ENCODE assay signal across 15 cellular contexts in genomic region chr7:80640841-80641240, GRCh38. TPM values are rescaled to one million over a fixed set of nuclear protein-coding genes. Genes with fewer than 3 reads are reported as not detected.
DNase-seq lines count a peak whose midpoint lies in the region; ATAC-seq, FAIRE-seq and TF ChIP-seq lines count a peak whose summit lies in the region.
"Had no signal": no experiment of that assay in that cellular context is flagged by ENCODE, and none has a peak within 500 bp of the region (broad histone marks: within the 10 kb centered on the region; RNA-seq: fewer than 3 reads in every experiment).

No MANE protein-coding gene starts in this region.

- H3K4me3 Mint-ChIP-seq in WTC11: no peak overlapping the region
- H3K4me3 Mint-ChIP-seq: naive thymus-derived CD4-positive, alpha-beta T cell had no signal

- CTCF ChIA-PET in WTC11 (lab: Charles Lee): no interaction called here

- no peaks in the 10 kb centered on the region for H3K9me3 Mint-ChIP-seq in WTC11
- H3K9me3 Mint-ChIP-seq: naive thymus-derived CD4-positive, alpha-beta T cell had no signal

- TF ChIP-seq CTCF in astrocyte of the cerebellum (IDR thresholded peaks at IDR 0.05; ENCODE audit: low read depth, low read length, missing control alignments) (no peak), WTC11 (IDR thresholded peaks at IDR 0.05) (no peak), upper lobe of left lung (IDR thresholded peaks at IDR 0.05) (no peak)

- ATAC-seq in right cardiac atrium (no peak), left cardiac atrium (no peak), HG03280 (IDR thresholded peaks at IDR 0.05; ENCODE audit: unreplicated experiment) (no peak), WTC11 (no peak), upper lobe of left lung (ENCODE audit: low FRiP score in 2 of 2) (no peak)
- ATAC-seq: body of pancreas; naive thymus-derived CD4-positive, alpha-beta T cell had no signal

- H3K36me3 Mint-ChIP-seq in WTC11: no peaks in the 10 kb centered on the region
- H3K36me3 Mint-ChIP-seq: naive thymus-derived CD4-positive, alpha-beta T cell had no signal

- POLR2A ChIA-PET in WTC11 (lab: Charles Lee): no interaction called here

- no peak for FAIRE-seq in urothelium cell line (lab: Jason Lieb, UNC)

- no peak for DNase-seq in right cardiac atrium
- DNase-seq in left cardiac atrium: no peak
- DNase-seq in astrocyte of the cerebellum (ENCODE audit: low read depth): peak; percentile 18
- DNase-seq in glomerular visceral epithelial cell (ENCODE audit: extremely low spot score): peak; percentile 63
- DNase-seq in urothelium cell line (ENCODE audit: low spot score): peak; percentile 48
- DNase-seq in WTC11 (ENCODE audit: low spot score): no peak
- no peak for DNase-seq in upper lobe of left lung
- DNase-seq: body of pancreas; GDM1; naive thymus-derived CD4-positive, alpha-beta T cell; NCI-H1048; NCI-H446 treated with DMSO at 0.1 percent for 48 hours; uterus had no signal

- no peaks in the 10 kb centered on the region for H3K36me3 ChIP-seq in upper lobe of left lung
- H3K36me3 ChIP-seq: uterus had no signal

- H3K4me3 ChIP-seq in right cardiac atrium (ENCODE audit: low read length) (peak overlapping the region; percentile 77), astrocyte of the cerebellum (ENCODE audit: low read depth, low read length) (no peak overlapping the region), upper lobe of left lung (peak overlapping the region in 1 of 4 donors; percentile 2)
- H3K4me3 ChIP-seq: body of pancreas, uterus had no signal

- in situ Hi-C loops in astrocyte of the cerebellum (cut with HindIII; ENCODE audit: low sequenced_read_pairs): no loop called here

- peaks cover 2% of the 10 kb centered on the region for H3K4me1 ChIP-seq in right cardiac atrium (ENCODE audit: control insufficient read depth, insufficient read depth, low read length)
- H3K4me1 ChIP-seq in upper lobe of left lung: peaks cover 22 to 52% (median 32%) of the 10 kb centered on the region in 4 donors
- H3K4me1 ChIP-seq: body of pancreas, uterus had no signal

- WGBS in right cardiac atrium: 57% methylated on average over 1 of the region's 1 CpG
- WGBS in upper lobe of left lung, 2 donors: 62 to 72% methylated on average over 1 of the region's 1 CpG

- no peak overlapping the region for H3K27ac Mint-ChIP-seq in WTC11
- H3K27ac Mint-ChIP-seq: naive thymus-derived CD4-positive, alpha-beta T cell had no signal

- no peaks in the 10 kb centered on the region for H3K27me3 Mint-ChIP-seq in WTC11 (ENCODE audit: low read depth)
- H3K27me3 Mint-ChIP-seq: naive thymus-derived CD4-positive, alpha-beta T cell had no signal

- TF ChIP-seq POLR2A in upper lobe of left lung (IDR thresholded peaks at IDR 0.05): no peak

- no peaks in the 10 kb centered on the region for H3K27me3 ChIP-seq in right cardiac atrium (ENCODE audit: control insufficient read depth, insufficient read depth)
- H3K27me3 ChIP-seq in upper lobe of left lung: no peaks in the 10 kb centered on the region
- H3K27me3 ChIP-seq: body of pancreas, uterus had no signal

- intact Hi-C loops in right cardiac atrium (cut with DNase I): no loop called here
- intact Hi-C loops in left cardiac atrium (cut with DNase I): no loop called here

- H3K27ac ChIP-seq in right cardiac atrium (ENCODE audit: low read length) (peak overlapping the region; percentile 72), upper lobe of left lung (peak overlapping the region in 2 of 4 donors; percentile 0 to 27)
- H3K27ac ChIP-seq: body of pancreas, HL-60, uterus had no signal

- H3K4me1 Mint-ChIP-seq in WTC11: 0 out of 2 replicates have a peak, but pooled peaks cover 5% of the 10 kb centered on the region
- H3K4me1 Mint-ChIP-seq: naive thymus-derived CD4-positive, alpha-beta T cell had no signal

- H3K9me3 ChIP-seq in right cardiac atrium (ENCODE audit: control insufficient read depth, low read length) (no peaks in the 10 kb centered on the region), upper lobe of left lung (no peaks in the 10 kb centered on the region)
- H3K9me3 ChIP-seq: body of pancreas, uterus had no signal

- TF ChIP-seq EP300 in upper lobe of left lung (IDR thresholded peaks at IDR 0.05): no peak

TF ChIP-seq in WTC11, 78 proteins besides CTCF, POLR2A, EP300 and RAD21:
- no peak for TF ChIP-seq ATF6 (CRISPR knock-in tag; IDR thresholded peaks at IDR 0.05)
- no peak for TF ChIP-seq MYBL2 (CRISPR knock-in tag; IDR thresholded peaks at IDR 0.05)
- TF ChIP-seq GTF2I (CRISPR knock-in tag; conservative IDR thresholded peaks at IDR 0.05): no peak
- TF ChIP-seq CREB1 (CRISPR knock-in tag; IDR thresholded peaks at IDR 0.05): no peak
- TF ChIP-seq IRF2 (CRISPR knock-in tag; IDR thresholded peaks at IDR 0.05; ENCODE audit: borderline replicate concordance, low read depth): no peak
- TF ChIP-seq JUN (CRISPR knock-in tag; IDR thresholded peaks at IDR 0.05): no peak
- TF ChIP-seq FOXJ3 (CRISPR knock-in tag; IDR thresholded peaks at IDR 0.05; ENCODE audit: borderline replicate concordance): no peak
- no peak for TF ChIP-seq NFE2L1 (CRISPR knock-in tag; IDR thresholded peaks at IDR 0.05)
- no peak for TF ChIP-seq ZBTB21 (CRISPR knock-in tag; IDR thresholded peaks at IDR 0.05; ENCODE audit: borderline replicate concordance)
- TF ChIP-seq ZSCAN18 (CRISPR knock-in tag; IDR thresholded peaks at IDR 0.05): no peak

RNA-seq across cellular contexts. Expression of gene CD36, which starts 2.4 kb away (rescaled TPM):
- total RNA-seq in right cardiac atrium (100 to 1,000 TPM; 460 to 639 (median 554) TPM), left cardiac atrium (100 to 1,000 TPM; 760 to 831 TPM), WTC11 (2021) (0.25 to 1.4 TPM (median 0.34 TPM) in 3 replicates), upper lobe of left lung (100 to 1,000 TPM in 5 of 6 donors, 10 to 100 TPM in 1; 92.9 to 157 (median 111) TPM)
- 570 TPM for polyA plus RNA-seq in right cardiac atrium

Comparison
In these comparisons a context has a peak if more than half of its experiments do, and no peak if none do; other contexts are left out.
1. DNase-seq: peak in astrocyte of the cerebellum (single experiment), glomerular visceral epithelial cell (single experiment) and urothelium cell line (single experiment); none in right cardiac atrium (0 of 3), left cardiac atrium (single experiment), WTC11 (single experiment) and upper lobe of left lung (0 of 2).
2. RNA of gene CD36, which starts 2.4 kb away (total RNA-seq): 760 to 831 TPM in left cardiac atrium, 460 to 639 TPM in right cardiac atrium and 92.9 to 157 TPM in upper lobe of left lung; 0.25 to 1.4 TPM in WTC11; every median in the first group is over 10 times any median in the second.